ENCODE assay signal across 1 cellular context in genomic region chr1:116170901-116171589, GRCh38.
TF ChIP-seq lines count a peak whose summit lies in the region.

No MANE protein-coding gene starts in this region.

TF ChIP-seq in HepG2, 621 proteins besides CTCF, POLR2A, EP300 and RAD21 (continued from another document and continues in another):
- TF ChIP-seq, protein P1, sequence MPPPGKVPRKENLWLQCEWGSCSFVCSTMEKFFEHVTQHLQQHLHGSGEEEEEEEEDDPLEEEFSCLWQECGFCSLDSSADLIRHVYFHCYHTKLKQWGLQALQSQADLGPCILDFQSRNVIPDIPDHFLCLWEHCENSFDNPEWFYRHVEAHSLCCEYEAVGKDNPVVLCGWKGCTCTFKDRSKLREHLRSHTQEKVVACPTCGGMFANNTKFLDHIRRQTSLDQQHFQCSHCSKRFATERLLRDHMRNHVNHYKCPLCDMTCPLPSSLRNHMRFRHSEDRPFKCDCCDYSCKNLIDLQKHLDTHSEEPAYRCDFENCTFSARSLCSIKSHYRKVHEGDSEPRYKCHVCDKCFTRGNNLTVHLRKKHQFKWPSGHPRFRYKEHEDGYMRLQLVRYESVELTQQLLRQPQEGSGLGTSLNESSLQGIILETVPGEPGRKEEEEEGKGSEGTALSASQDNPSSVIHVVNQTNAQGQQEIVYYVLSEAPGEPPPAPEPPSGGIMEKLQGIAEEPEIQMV (CRISPR knock-in tag; IDR thresholded peaks at IDR 0.05; ENCODE audit: low read depth), result no peak
- TF ChIP-seq ZNF335 (CRISPR knock-in tag; IDR thresholded peaks at IDR 0.05) (no peak), MIER3 (CRISPR knock-in tag; IDR thresholded peaks at IDR 0.05; ENCODE audit: borderline replicate concordance) (no peak), NPAS2 (CRISPR knock-in tag; IDR thresholded peaks at IDR 0.05; ENCODE audit: borderline replicate concordance) (no peak), CCAR2 (optimal IDR thresholded peaks at IDR 0.05; ENCODE audit: low read depth, low read length) (no peak), ZNF383 (CRISPR knock-in tag; IDR thresholded peaks at IDR 0.05; ENCODE audit: borderline replicate concordance) (no peak), CBX1 (IDR thresholded peaks at IDR 0.05; ENCODE audit: low read depth) (no peak), SYNCRIP (IDR thresholded peaks at IDR 0.05; ENCODE audit: insufficient read depth, low read depth, low read length) (no peak), ZMAT3 (CRISPR knock-in tag; conservative IDR thresholded peaks at IDR 0.05) (no peak), FOXP4 (CRISPR knock-in tag; IDR thresholded peaks at IDR 0.05) (peak; percentile 37; the same call in 1 of the 2 replicates), ZBTB39 (CRISPR knock-in tag; IDR thresholded peaks at IDR 0.05) (no peak), DNMT1 (CRISPR knock-in tag; IDR thresholded peaks at IDR 0.05) (no peak), MXD1 (CRISPR knock-in tag; IDR thresholded peaks at IDR 0.05) (no peak), ZSCAN31 (CRISPR knock-in tag; IDR thresholded peaks at IDR 0.05; ENCODE audit: low read depth) (no peak), ZNF563 (CRISPR knock-in tag; IDR thresholded peaks at IDR 0.05) (no peak), HDAC6 (IDR thresholded peaks at IDR 0.05; ENCODE audit: low read depth, low read length) (no peak), ARNT2 (CRISPR knock-in tag; IDR thresholded peaks at IDR 0.05; ENCODE audit: low read depth) (no peak), ZNF343 (CRISPR knock-in tag; IDR thresholded peaks at IDR 0.05) (no peak), NR2F6 (IDR thresholded peaks at IDR 0.05) (no peak), NR2F6 (CRISPR knock-in tag; IDR thresholded peaks at IDR 0.05) (peak; percentile 14; the same call in 1 of the 2 replicates), HES4 (CRISPR knock-in tag; IDR thresholded peaks at IDR 0.05; ENCODE audit: borderline replicate concordance) (no peak), CREBL2 (CRISPR knock-in tag; IDR thresholded peaks at IDR 0.05; ENCODE audit: borderline replicate concordance) (no peak), NCOR1 (IDR thresholded peaks at IDR 0.05; ENCODE audit: borderline replicate concordance, low read length) (no peak), CEBPB (IDR thresholded peaks at IDR 0.05; ENCODE audit: borderline replicate concordance, low read depth, low read length) (peak; percentile 51; the same call in 1 of the 2 replicates), HOXA7 (CRISPR knock-in tag; IDR thresholded peaks at IDR 0.05) (no peak), CENPT (CRISPR knock-in tag; IDR thresholded peaks at IDR 0.05; ENCODE audit: low read depth) (no peak), ZNF44 (CRISPR knock-in tag; IDR thresholded peaks at IDR 0.05) (no peak), ZNF496 (CRISPR knock-in tag; IDR thresholded peaks at IDR 0.05; ENCODE audit: insufficient replicate concordance) (no peak), ZBTB1 (CRISPR knock-in tag; IDR thresholded peaks at IDR 0.05; ENCODE audit: borderline replicate concordance) (no peak), TEF (CRISPR knock-in tag; IDR thresholded peaks at IDR 0.05) (no peak), ZNF7 (CRISPR knock-in tag; IDR thresholded peaks at IDR 0.05) (no peak), ZNF800 (CRISPR knock-in tag; IDR thresholded peaks at IDR 0.05) (no peak), MTA1 (CRISPR knock-in tag; IDR thresholded peaks at IDR 0.05; ENCODE audit: borderline replicate concordance) (no peak), JUN (CRISPR knock-in tag; IDR thresholded peaks at IDR 0.05) (no peak), SIX1 (CRISPR knock-in tag; IDR thresholded peaks at IDR 0.05; ENCODE audit: borderline replicate concordance) (no peak), ZNF549 (CRISPR knock-in tag; IDR thresholded peaks at IDR 0.05) (no peak), SAFB2 (CRISPR knock-in tag; IDR thresholded peaks at IDR 0.05; ENCODE audit: borderline replicate concordance, low read depth) (no peak), ZNF564 (CRISPR knock-in tag; IDR thresholded peaks at IDR 0.05) (no peak), ETV5 (CRISPR knock-in tag; IDR thresholded peaks at IDR 0.05; ENCODE audit: borderline replicate concordance) (no peak), ELF1 (CRISPR knock-in tag; IDR thresholded peaks at IDR 0.05) (no peak), MTF1 (CRISPR knock-in tag; IDR thresholded peaks at IDR 0.05) (no peak), DPF2 (CRISPR knock-in tag; IDR thresholded peaks at IDR 0.05; ENCODE audit: borderline replicate concordance, low read depth) (no peak), ZNF615 (CRISPR knock-in tag; IDR thresholded peaks at IDR 0.05; ENCODE audit: borderline replicate concordance) (no peak), ZNF230 (CRISPR knock-in tag; IDR thresholded peaks at IDR 0.05) (no peak), KLF9 (CRISPR knock-in tag; IDR thresholded peaks at IDR 0.05; ENCODE audit: low read depth) (no peak), MAFG (CRISPR knock-in tag; IDR thresholded peaks at IDR 0.05) (no peak), FOXA1 (IDR thresholded peaks at IDR 0.05) (no peak), FOXA1 (CRISPR knock-in tag; IDR thresholded peaks at IDR 0.05) (peak; percentile 34; the same call in 1 of the 2 replicates), NR1H2 (CRISPR knock-in tag; IDR thresholded peaks at IDR 0.05; ENCODE audit: borderline replicate concordance, low read depth) (no peak), ZNF616 (CRISPR knock-in tag; IDR thresholded peaks at IDR 0.05; ENCODE audit: low read depth) (no peak), FOXJ3 (CRISPR knock-in tag; IDR thresholded peaks at IDR 0.05; ENCODE audit: borderline replicate concordance) (no peak; the same call in 1 of the 2 replicates), NCOA2 (CRISPR knock-in tag; IDR thresholded peaks at IDR 0.05) (0 out of 2 replicates have a peak, but pooled peaks have one; percentile 6), NRL (CRISPR knock-in tag; IDR thresholded peaks at IDR 0.05; ENCODE audit: borderline replicate concordance) (no peak), HDAC2 (CRISPR knock-in tag; IDR thresholded peaks at IDR 0.05) (peak; percentile 32; the same call in 1 of the 2 replicates), SP5 (CRISPR knock-in tag; IDR thresholded peaks at IDR 0.05; ENCODE audit: borderline replicate concordance, low read depth) (no peak), ZNF724P (CRISPR knock-in tag; IDR thresholded peaks at IDR 0.05; ENCODE audit: borderline replicate concordance) (no peak), POGZ (CRISPR knock-in tag; IDR thresholded peaks at IDR 0.05) (no peak), ZNF674 (CRISPR knock-in tag; IDR thresholded peaks at IDR 0.05; ENCODE audit: low read depth) (no peak), NFKBIZ (CRISPR knock-in tag; IDR thresholded peaks at IDR 0.05) (no peak), ZBTB43 (CRISPR knock-in tag; conservative IDR thresholded peaks at IDR 0.05) (no peak)
- TF ChIP-seq, protein P2, sequence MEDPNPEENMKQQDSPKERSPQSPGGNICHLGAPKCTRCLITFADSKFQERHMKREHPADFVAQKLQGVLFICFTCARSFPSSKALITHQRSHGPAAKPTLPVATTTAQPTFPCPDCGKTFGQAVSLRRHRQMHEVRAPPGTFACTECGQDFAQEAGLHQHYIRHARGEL (CRISPR knock-in tag; IDR thresholded peaks at IDR 0.05), result no peak
- TF ChIP-seq, protein P3, sequence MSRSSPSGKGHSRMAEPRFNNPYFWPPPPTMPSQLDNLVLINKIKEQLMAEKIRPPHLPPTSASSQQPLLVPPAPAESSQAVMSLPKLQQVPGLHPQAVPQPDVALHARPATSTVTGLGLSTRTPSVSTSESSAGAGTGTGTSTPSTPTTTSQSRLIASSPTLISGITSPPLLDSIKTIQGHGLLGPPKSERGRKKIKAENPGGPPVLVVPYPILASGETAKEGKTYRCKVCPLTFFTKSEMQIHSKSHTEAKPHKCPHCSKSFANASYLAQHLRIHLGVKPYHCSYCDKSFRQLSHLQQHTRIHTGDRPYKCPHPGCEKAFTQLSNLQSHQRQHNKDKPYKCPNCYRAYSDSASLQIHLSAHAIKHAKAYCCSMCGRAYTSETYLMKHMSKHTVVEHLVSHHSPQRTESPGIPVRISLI (CRISPR knock-in tag; IDR thresholded peaks at IDR 0.05; ENCODE audit: borderline replicate concordance), result peak; percentile 76; the same call in 1 of the 2 replicates
- TF ChIP-seq, protein P4, sequence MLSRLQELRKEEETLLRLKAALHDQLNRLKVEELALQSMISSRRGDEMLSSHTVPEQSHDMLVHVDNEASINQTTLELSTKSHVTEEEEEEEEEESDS (CRISPR knock-in tag; IDR thresholded peaks at IDR 0.05; ENCODE audit: borderline replicate concordance), result no peak
